16 cellular contexts compared by ENCODE assay signal in the genomic region with DNA sequence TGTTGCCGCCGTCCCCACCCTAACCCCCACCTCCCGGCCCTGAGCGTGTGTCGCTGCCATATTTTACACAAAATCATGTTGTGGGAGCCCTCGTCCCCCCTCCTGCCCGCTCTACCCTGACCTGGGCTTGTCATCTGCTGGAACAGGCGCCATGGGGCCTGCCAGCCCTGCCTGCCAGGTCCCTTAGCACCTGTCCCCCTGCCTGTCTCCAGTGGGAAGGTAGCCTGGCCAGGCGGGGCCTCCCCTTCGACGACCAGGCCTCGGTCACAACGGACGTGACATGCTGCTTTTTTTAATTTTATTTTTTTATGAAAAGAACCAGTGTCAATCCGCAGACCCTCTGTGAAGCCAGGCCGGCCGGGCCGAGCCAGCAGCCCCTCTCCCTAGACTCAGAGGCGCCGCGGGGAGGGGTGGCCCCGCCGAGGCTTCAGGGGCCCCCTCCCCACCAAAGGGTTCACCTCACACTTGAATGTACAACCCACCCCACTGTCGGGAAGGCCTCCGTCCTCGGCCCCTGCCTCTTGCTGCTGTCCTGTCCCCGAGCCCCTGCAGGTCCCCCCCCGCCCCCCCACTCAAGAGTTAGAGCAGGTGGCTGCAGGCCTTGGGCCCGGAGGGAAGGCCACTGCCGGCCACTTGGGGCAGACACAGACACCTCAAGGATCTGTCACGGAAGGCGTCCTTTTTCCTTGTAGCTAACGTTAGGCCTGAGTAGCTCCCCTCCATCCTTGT. TPM values are rescaled to one million over a fixed set of nuclear protein-coding genes. Genes with fewer than 3 reads are reported as not detected.
DNase-seq lines count a peak whose midpoint lies in the region; ATAC-seq and TF ChIP-seq lines count a peak whose summit lies in the region.
"Had no signal": no experiment of that assay in that cellular context is flagged by ENCODE, and none has a peak within 500 bp of the region (broad histone marks: within the 10 kb centered on the region; RNA-seq: fewer than 3 reads in every experiment).

No MANE protein-coding gene starts in this region.

- H3K36me3 ChIP-seq in Panc1 (ENCODE audit: control insufficient read depth, insufficient read depth, low read length) = no peaks in the 10 kb centered on the region
- peaks cover 0 to 18% (median 6%) of the 10 kb centered on the region in 4 donors for H3K36me3 ChIP-seq in transverse colon

- intact Hi-C loops in Panc1 (cut with micrococcal nuclease; ENCODE audit: unreplicated experiment) = no loop called here
- intact Hi-C loops in transverse colon (cut with DNase I; ENCODE audit: low total_unique reads) = loop anchor here (2.0 to 10.0 kb wide), 2 partner anchors 47 to 77 kb away; a partner anchor contains a TSS

- H3K4me1 ChIP-seq in Panc1 (ENCODE audit: control insufficient read depth, insufficient read depth, low read length) (no peaks in the 10 kb centered on the region), transverse colon (peaks cover 0 to 4% (median under 1%) of the 10 kb centered on the region in 4 donors)
- H3K4me1 ChIP-seq: BE2C had no signal

- TF ChIP-seq POLR2A in GM18505 (IDR thresholded peaks at IDR 0.05; ENCODE audit: borderline replicate concordance, extremely low read depth, insufficient read depth, insufficient read length) = peak; percentile 16
- TF ChIP-seq POLR2A in transverse colon (IDR thresholded peaks at IDR 0.05) = no peak

- H3K4me3 ChIP-seq in Panc1 (ENCODE audit: low read depth in 2 of 2, low read length in 2 of 2) (no peak overlapping the region), transverse colon (no peak overlapping the region)
- H3K4me3 ChIP-seq: skin epidermis, tibial nerve had no signal

- CTCF ChIA-PET in Panc1 (lab: Charles Lee) = no interaction called here

- H3K27me3 Mint-ChIP-seq in nephron (ENCODE audit: low read depth) = no peaks in the 10 kb centered on the region
- H3K27me3 Mint-ChIP-seq: activated B cell treated with CpG ODN at 0.5 μM for 24 hours had no signal

- no peak overlapping the region for H3K27ac ChIP-seq in Panc1 (ENCODE audit: low read length)
- no peak overlapping the region for H3K27ac ChIP-seq in transverse colon
- H3K27ac ChIP-seq: skin epidermis, tibial nerve had no signal

- in situ Hi-C loops in Panc1 (cut with HindIII; ENCODE audit: low pct_unique_long_range_greater_than_20kb, low sequenced_read_pairs) = no loop called here
- in situ Hi-C loops in transverse colon (cut with MboI; ENCODE audit: low pct_ligation_motif_present in 1 of 4, low pct_unique_long_range_greater_than_20kb in 1 of 4, low sequenced_read_pairs in 3 of 4) = no loop called here

- H3K27ac Mint-ChIP-seq in nephron = peak overlapping the region in 1 of 3 experiments; percentile 27
- H3K27ac Mint-ChIP-seq: activated B cell treated with CpG ODN at 0.5 μM for 24 hours; activated CD8-positive, alpha-beta T cell treated with anti-CD3 and anti-CD28 coated beads, Interleukin-2, amount 10 ng/mL, durations not matched to agents 7 days and 5 days; T-helper 1 cell treated with Interleukin-12 subunit alpha and Interleukin-12 subunit beta and Interleukin-4 antibody, amounts not matched to agents 30 μg/mL and 1 μg/mL, for 36 hours had no signal

- TF ChIP-seq CTCF in Panc1 (IDR thresholded peaks at IDR 0.05) (no peak), nephron (IDR thresholded peaks at IDR 0.05; ENCODE audit: unreplicated experiment in 3 of 3) (no peak), transverse colon (IDR thresholded peaks at IDR 0.05) (no peak)

- DNase-seq in Panc1 (ENCODE audit: low read depth, low spot score) (no peak), transverse colon (no peak)
- DNase-seq: activated B cell treated with CpG ODN at 0.5 μM for 24 hours; activated CD8-positive, alpha-beta T cell treated with anti-CD3 and anti-CD28 coated beads, Interleukin-2, amount 10 ng/mL, durations not matched to agents 7 days and 5 days; BE2C; DMS153; NCI-H187; NCI-H345; SIG-M5 had no signal

- WGBS in transverse colon (ENCODE audit: low coverage in 1 of 2), 2 donors = 79% methylated on average over 33 of the region's 33 CpGs; no CpG with 5 or more reads in 1 of the 2 donors

- ATAC-seq in GM18505 (IDR thresholded peaks at IDR 0.05; ENCODE audit: unreplicated experiment) (no peak), Panc1 (0 out of 2 replicates have a peak, but pooled peaks have one; percentile 28), GM18511 (IDR thresholded peaks at IDR 0.05; ENCODE audit: unreplicated experiment) (no peak), GM21717 (IDR thresholded peaks at IDR 0.05; ENCODE audit: unreplicated experiment) (no peak)
- ATAC-seq: activated CD8-positive, alpha-beta T cell treated with anti-CD3 and anti-CD28 coated beads, Interleukin-2, amount 10 ng/mL, durations not matched to agents 7 days and 5 days had no signal

- H3K4me3 Mint-ChIP-seq in nephron = peak overlapping the region; percentile 5 to 40 (median 36)
- H3K4me3 Mint-ChIP-seq: activated B cell treated with CpG ODN at 0.5 μM for 24 hours; activated CD8-positive, alpha-beta T cell treated with anti-CD3 and anti-CD28 coated beads, Interleukin-2, amount 10 ng/mL, durations not matched to agents 7 days and 5 days; T-helper 1 cell treated with Interleukin-12 subunit alpha and Interleukin-12 subunit beta and Interleukin-4 antibody, amounts not matched to agents 30 μg/mL and 1 μg/mL, for 36 hours had no signal

- POLR2A ChIA-PET in Panc1 (lab: Charles Lee) = no interaction called here

- H3K9me3 ChIP-seq in Panc1 (ENCODE audit: control insufficient read depth, insufficient read depth, low read depth, low read length) = no peaks in the 10 kb centered on the region
- no peaks in the 10 kb centered on the region for H3K9me3 ChIP-seq in transverse colon
- H3K9me3 ChIP-seq: BE2C, tibial nerve had no signal

- H3K27me3 ChIP-seq in Panc1 (ENCODE audit: control insufficient read depth, insufficient read depth, low read length) (no peaks in the 10 kb centered on the region), transverse colon (no peaks in the 10 kb centered on the region)
- H3K27me3 ChIP-seq: BE2C, tibial nerve had no signal

- H3K4me1 Mint-ChIP-seq in nephron = no peaks in the 10 kb centered on the region

- TF ChIP-seq EP300 in transverse colon (IDR thresholded peaks at IDR 0.05; ENCODE audit: low read depth) = no peak

- H3K36me3 Mint-ChIP-seq in nephron (ENCODE audit: low read depth) = peaks cover 28% of the 10 kb centered on the region

- H3K9me3 Mint-ChIP-seq in nephron = no peaks in the 10 kb centered on the region
- H3K9me3 Mint-ChIP-seq: activated B cell treated with CpG ODN at 0.5 μM for 24 hours; T-helper 1 cell treated with Interleukin-12 subunit alpha and Interleukin-12 subunit beta and Interleukin-4 antibody, amounts not matched to agents 30 μg/mL and 1 μg/mL, for 36 hours had no signal

- BruUV-seq in Panc1 (replicated peaks; lab: Mats Ljungman, UMichigan) = no TSS peak

RNA-seq across cellular contexts. Expression of a gene that starts 6.4 kb away (rescaled TPM):
- total RNA-seq in Panc1 (2021; ENCODE audit: unreplicated experiment) = 29.0 TPM
- polyA plus RNA-seq in Panc1 (2012; ENCODE audit: insufficient read length) = 41.0 TPM
- total RNA-seq in transverse colon = 100 to 1,000 TPM in 1 of 4 donors, 10 to 100 TPM in 3; 23.6 to 134 (median 58.4) TPM

RNA-seq across cellular contexts. Expression of a gene that starts 6.5 kb away (rescaled TPM):
- total RNA-seq in Panc1 (2021; ENCODE audit: unreplicated experiment) (16.5 TPM), transverse colon (10 to 100 TPM; 40.0 to 45.3 (median 43.2) TPM)
- polyA plus RNA-seq in Panc1 (2012; ENCODE audit: insufficient read length) = 17.7 TPM

RNA-seq across cellular contexts. Expression of a gene that starts 38.8 kb away (rescaled TPM):
- total RNA-seq in Panc1 (2021; ENCODE audit: unreplicated experiment) (36.2 TPM), transverse colon (100 to 1,000 TPM in 3 of 4 donors, 10 to 100 TPM in 1; 81.9 to 460 (median 118) TPM)
- polyA plus RNA-seq in Panc1 (2012; ENCODE audit: insufficient read length) = 36.1 TPM

RNA-seq across cellular contexts. Expression of a gene that starts 50.7 kb away (rescaled TPM):
- 44.9 TPM for total RNA-seq in Panc1 (2021; ENCODE audit: unreplicated experiment)
- 64.9 TPM for polyA plus RNA-seq in Panc1 (2012; ENCODE audit: insufficient read length)
- total RNA-seq in transverse colon = 10 to 100 TPM; 24.9 to 47.6 (median 35.6) TPM
